In genomic region chr15:90597477-90598052, GRCh38 we compare ENCODE assay signal across 9 cellular contexts.
A peak's percentile ranks its signal among the peaks of the same experiment; 100 is the strongest.
DNase-seq lines count a peak whose midpoint lies in the region; ATAC-seq and TF ChIP-seq lines count a peak whose summit lies in the region.
"Had no signal": no experiment of that assay in that cellular context is flagged by ENCODE, and none has a peak within 500 bp of the region (broad histone marks: within the 10 kb centered on the region; RNA-seq: fewer than 3 reads in every experiment).

No MANE protein-coding gene starts in this region.

- no peaks in the 10 kb centered on the region for H4K20me1 ChIP-seq in neural progenitor cell (ENCODE audit: low read depth)

- H3K27ac Mint-ChIP-seq in activated T-helper 1 cell treated with anti-CD3 and anti-CD28 coated beads, Interleukin-12 subunit alpha, Interleukin-12 subunit beta, Interleukin-2, Interleukin-4 antibody, amounts not matched to agents 30 ng/mL and 10 ng/mL and 1 ng/mL, durations not matched to agents 14 hours and 24 hours and 36 hours, result peak overlapping the region; percentile 99
- no peak overlapping the region for H3K27ac Mint-ChIP-seq in mesothelial cell of epicardium
- no peak overlapping the region for H3K27ac Mint-ChIP-seq in neural progenitor cell

- H2AFZ ChIP-seq in neural progenitor cell (replicated peaks), result no peak overlapping the region

- intact Hi-C loops in activated T-helper 1 cell treated with anti-CD3 and anti-CD28 coated beads, Interleukin-12 subunit alpha, Interleukin-12 subunit beta, Interleukin-2, Interleukin-4 antibody, amounts not matched to agents 30 ng/mL and 10 ng/mL and 1 ng/mL, durations not matched to agents 14 hours and 24 hours and 36 hours (cut with micrococcal nuclease), result no loop called here

- H3K27ac ChIP-seq in rectal smooth muscle tissue (ENCODE audit: low read depth, low read length) (peak overlapping the region; percentile 70), neural progenitor cell (no peak overlapping the region)

- no peaks in the 10 kb centered on the region for H3K9me3 Mint-ChIP-seq in activated T-helper 1 cell treated with anti-CD3 and anti-CD28 coated beads, Interleukin-12 subunit alpha, Interleukin-12 subunit beta, Interleukin-2, Interleukin-4 antibody, amounts not matched to agents 30 ng/mL and 10 ng/mL and 1 ng/mL, durations not matched to agents 14 hours and 24 hours and 36 hours
- no peaks in the 10 kb centered on the region for H3K9me3 Mint-ChIP-seq in mesothelial cell of epicardium
- H3K9me3 Mint-ChIP-seq in neural progenitor cell, result no peaks in the 10 kb centered on the region

- no peak overlapping the region for H3K4me2 ChIP-seq in neural progenitor cell

- no peak for DNase-seq in activated T-helper 1 cell treated with anti-CD3 and anti-CD28 coated beads, Interleukin-12 subunit alpha, Interleukin-12 subunit beta, Interleukin-2, Interleukin-4 antibody, amounts not matched to agents 30 ng/mL and 10 ng/mL and 1 ng/mL, durations not matched to agents 14 hours and 24 hours and 36 hours (ENCODE audit: low spot score)
- DNase-seq in mesothelial cell of epicardium (ENCODE audit: low spot score in 2 of 2, unreplicated experiment in 2 of 2), result no peak
- DNase-seq in islet precursor cell, result no peak
- no peak for DNase-seq in HT-29 (ENCODE audit: low spot score)
- no peak for DNase-seq in neural progenitor cell (ENCODE audit: low spot score)
- DNase-seq: activated CD4-positive, alpha-beta T cell treated with anti-CD3 and anti-CD28 coated beads, Interleukin-2, amount 50 U/mL, for 4 hours had no signal

- peaks cover 91% of the 10 kb centered on the region for H3K4me1 Mint-ChIP-seq in activated T-helper 1 cell treated with anti-CD3 and anti-CD28 coated beads, Interleukin-12 subunit alpha, Interleukin-12 subunit beta, Interleukin-2, Interleukin-4 antibody, amounts not matched to agents 30 ng/mL and 10 ng/mL and 1 ng/mL, durations not matched to agents 14 hours and 24 hours and 36 hours (ENCODE audit: low read depth)
- H3K4me1 Mint-ChIP-seq in mesothelial cell of epicardium (peaks cover 11% of the 10 kb centered on the region), neural progenitor cell (peaks cover 16% of the 10 kb centered on the region)

- no peaks in the 10 kb centered on the region for H3F3A ChIP-seq in neural progenitor cell (ENCODE audit: low read depth)

- no peaks in the 10 kb centered on the region for H3K79me2 ChIP-seq in neural progenitor cell (ENCODE audit: low read depth)

- peak overlapping the region; percentile 53 for H3K4me3 Mint-ChIP-seq in activated T-helper 1 cell treated with anti-CD3 and anti-CD28 coated beads, Interleukin-12 subunit alpha, Interleukin-12 subunit beta, Interleukin-2, Interleukin-4 antibody, amounts not matched to agents 30 ng/mL and 10 ng/mL and 1 ng/mL, durations not matched to agents 14 hours and 24 hours and 36 hours
- H3K4me3 Mint-ChIP-seq in mesothelial cell of epicardium, result no peak overlapping the region
- H3K4me3 Mint-ChIP-seq in neural progenitor cell, result no peak overlapping the region

- H3K9me3 ChIP-seq in neural progenitor cell (ENCODE audit: low read depth), result no peaks in the 10 kb centered on the region

- ATAC-seq in GM18511 (IDR thresholded peaks at IDR 0.05; ENCODE audit: unreplicated experiment) (peak; percentile 39), HG02759 (IDR thresholded peaks at IDR 0.05; ENCODE audit: unreplicated experiment) (peak; percentile 36)

- H3K27me3 Mint-ChIP-seq in activated T-helper 1 cell treated with anti-CD3 and anti-CD28 coated beads, Interleukin-12 subunit alpha, Interleukin-12 subunit beta, Interleukin-2, Interleukin-4 antibody, amounts not matched to agents 30 ng/mL and 10 ng/mL and 1 ng/mL, durations not matched to agents 14 hours and 24 hours and 36 hours (ENCODE audit: insufficient read depth), result no peaks in the 10 kb centered on the region
- no peaks in the 10 kb centered on the region for H3K27me3 Mint-ChIP-seq in mesothelial cell of epicardium (ENCODE audit: low read depth)
- H3K27me3 Mint-ChIP-seq in neural progenitor cell (ENCODE audit: insufficient read depth, low read depth), result peaks cover 2% of the 10 kb centered on the region

- H3K36me3 Mint-ChIP-seq in activated T-helper 1 cell treated with anti-CD3 and anti-CD28 coated beads, Interleukin-12 subunit alpha, Interleukin-12 subunit beta, Interleukin-2, Interleukin-4 antibody, amounts not matched to agents 30 ng/mL and 10 ng/mL and 1 ng/mL, durations not matched to agents 14 hours and 24 hours and 36 hours (ENCODE audit: low read depth), result peaks cover 36% of the 10 kb centered on the region
- peaks cover 23% of the 10 kb centered on the region for H3K36me3 Mint-ChIP-seq in mesothelial cell of epicardium
- H3K36me3 Mint-ChIP-seq in neural progenitor cell, result peaks cover 10% of the 10 kb centered on the region

- no peak for TF ChIP-seq CTCF in mesothelial cell of epicardium (IDR thresholded peaks at IDR 0.05; ENCODE audit: unreplicated experiment)
- TF ChIP-seq CTCF in neural progenitor cell (IDR thresholded peaks at IDR 0.05), result no peak

- H3K36me3 ChIP-seq in rectal smooth muscle tissue (ENCODE audit: control insufficient read depth, insufficient read depth, low read length) (peaks cover 3% of the 10 kb centered on the region), neural progenitor cell (no peaks in the 10 kb centered on the region)

- H3K27me3 ChIP-seq in rectal smooth muscle tissue (ENCODE audit: control insufficient read depth, insufficient read depth, low read length) (no peaks in the 10 kb centered on the region), neural progenitor cell (no peaks in the 10 kb centered on the region)

- H3K4me3 ChIP-seq in rectal smooth muscle tissue (ENCODE audit: low read length) (no peak overlapping the region), neural progenitor cell (no peak overlapping the region)

- H3K9ac ChIP-seq in rectal smooth muscle tissue (ENCODE audit: low read length) (no peak overlapping the region), neural progenitor cell (no peak overlapping the region)

- H3K4me1 ChIP-seq in rectal smooth muscle tissue (ENCODE audit: control insufficient read depth, insufficient read depth, low read length), result peaks cover 11% of the 10 kb centered on the region
- H3K4me1 ChIP-seq in neural progenitor cell, result peaks cover 5% of the 10 kb centered on the region
